1 cellular context compared by ENCODE assay signal in the genomic region with DNA sequence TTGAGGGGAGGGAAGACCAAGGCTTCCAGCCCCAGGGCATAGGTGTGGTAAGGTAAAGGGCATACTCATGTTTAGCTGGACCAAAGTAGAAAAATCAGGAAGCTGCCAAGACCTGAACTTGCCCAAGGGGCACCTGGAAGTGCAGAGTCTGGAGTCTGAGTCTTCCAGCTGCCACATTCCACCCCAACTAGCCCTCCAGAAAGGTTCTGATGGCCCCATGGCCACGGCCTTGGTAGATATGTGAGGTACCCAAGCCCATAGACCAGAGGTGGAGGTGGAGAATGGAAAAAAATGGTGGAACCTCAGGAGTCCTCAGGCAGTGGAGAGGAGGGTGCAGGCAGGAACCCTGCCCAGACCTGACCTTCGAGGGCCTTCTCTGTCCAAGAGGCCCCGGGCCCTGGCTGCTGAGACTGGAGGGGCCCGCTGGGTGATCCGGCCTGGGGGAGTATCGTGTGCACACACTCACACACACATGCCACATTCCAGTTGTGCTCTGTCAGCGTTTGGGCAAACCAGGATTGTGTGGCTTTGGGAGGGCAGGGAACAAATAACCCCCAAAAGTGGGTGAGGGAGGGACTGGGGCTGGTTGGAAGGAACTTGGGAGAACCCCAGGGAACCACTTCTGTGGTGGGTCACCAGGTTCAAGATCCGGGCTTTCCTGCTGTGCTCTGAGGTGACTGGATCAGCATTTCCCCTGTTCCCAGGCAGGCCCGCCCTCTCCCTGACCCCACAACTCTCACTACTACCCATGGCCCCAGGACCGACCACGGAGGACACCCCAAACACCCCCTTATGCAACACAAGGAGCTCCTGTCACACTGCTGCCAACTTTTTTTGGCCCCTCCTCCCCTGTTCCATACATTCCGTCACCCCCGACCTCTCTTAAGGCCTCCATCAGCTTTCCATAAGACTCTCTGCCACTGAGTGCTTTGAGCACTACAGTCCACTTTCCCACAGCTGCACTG.
TF ChIP-seq lines count a peak whose summit lies in the region.

No MANE protein-coding gene starts in this region.

TF ChIP-seq in IMR-90, 13 proteins besides CTCF, POLR2A, EP300 and RAD21:
- TF ChIP-seq BHLHE40 (IDR thresholded peaks at IDR 0.05; ENCODE audit: low read depth, low read length) (no peak), FOS (IDR thresholded peaks at IDR 0.05; ENCODE audit: low read depth, low read length) (no peak), SMC3 (IDR thresholded peaks at IDR 0.05; ENCODE audit: low read depth, low read length) (no peak), MXI1 (IDR thresholded peaks at IDR 0.05; ENCODE audit: borderline replicate concordance, low read depth, low read length) (no peak), RFX5 (IDR thresholded peaks at IDR 0.05; ENCODE audit: low read depth, low read length) (no peak), CEBPB (IDR thresholded peaks at IDR 0.05; ENCODE audit: low read depth, low read length) (no peak)
- TF ChIP-seq, protein P1, sequence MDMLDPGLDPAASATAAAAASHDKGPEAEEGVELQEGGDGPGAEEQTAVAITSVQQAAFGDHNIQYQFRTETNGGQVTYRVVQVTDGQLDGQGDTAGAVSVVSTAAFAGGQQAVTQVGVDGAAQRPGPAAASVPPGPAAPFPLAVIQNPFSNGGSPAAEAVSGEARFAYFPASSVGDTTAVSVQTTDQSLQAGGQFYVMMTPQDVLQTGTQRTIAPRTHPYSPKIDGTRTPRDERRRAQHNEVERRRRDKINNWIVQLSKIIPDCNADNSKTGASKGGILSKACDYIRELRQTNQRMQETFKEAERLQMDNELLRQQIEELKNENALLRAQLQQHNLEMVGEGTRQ (IDR thresholded peaks at IDR 0.05; ENCODE audit: low read depth, low read length) = no peak
